In the genomic region with DNA sequence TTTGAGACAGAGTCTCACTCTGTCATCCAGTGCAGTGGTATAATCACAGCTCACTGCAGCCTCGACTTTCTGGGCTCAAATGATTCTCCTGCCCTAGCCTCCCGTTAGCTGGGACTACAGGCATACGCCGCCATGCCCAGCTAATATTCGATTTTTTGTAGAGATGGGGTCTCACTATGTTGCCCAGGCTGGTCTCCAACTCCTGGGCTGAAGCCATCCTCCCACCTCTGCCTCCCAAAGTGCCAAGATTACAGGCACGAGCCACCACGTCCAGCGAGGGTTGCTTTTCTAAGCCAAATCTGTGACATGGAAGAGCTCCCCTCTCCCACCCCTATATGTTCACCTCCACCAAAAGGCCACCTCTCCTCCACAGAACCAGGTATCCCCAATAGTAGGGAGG, we compare ENCODE assay signal across 2 cellular contexts.
A peak's percentile ranks its signal among the peaks of the same experiment; 100 is the strongest.
TF ChIP-seq lines count a peak whose summit lies in the region.

No MANE protein-coding gene starts in this region.

TF ChIP-seq in HEK293, 187 proteins besides CTCF, POLR2A, EP300 and RAD21:
- TF ChIP-seq ZNF121 (tag by site-specific recombination; IDR thresholded peaks at IDR 0.05) (peak; percentile 90), ZNF585B (tag by site-specific recombination; IDR thresholded peaks at IDR 0.05) (no peak)

TF ChIP-seq in GM12878, 131 proteins besides CTCF, POLR2A, EP300 and RAD21:
- TF ChIP-seq, protein P1, sequence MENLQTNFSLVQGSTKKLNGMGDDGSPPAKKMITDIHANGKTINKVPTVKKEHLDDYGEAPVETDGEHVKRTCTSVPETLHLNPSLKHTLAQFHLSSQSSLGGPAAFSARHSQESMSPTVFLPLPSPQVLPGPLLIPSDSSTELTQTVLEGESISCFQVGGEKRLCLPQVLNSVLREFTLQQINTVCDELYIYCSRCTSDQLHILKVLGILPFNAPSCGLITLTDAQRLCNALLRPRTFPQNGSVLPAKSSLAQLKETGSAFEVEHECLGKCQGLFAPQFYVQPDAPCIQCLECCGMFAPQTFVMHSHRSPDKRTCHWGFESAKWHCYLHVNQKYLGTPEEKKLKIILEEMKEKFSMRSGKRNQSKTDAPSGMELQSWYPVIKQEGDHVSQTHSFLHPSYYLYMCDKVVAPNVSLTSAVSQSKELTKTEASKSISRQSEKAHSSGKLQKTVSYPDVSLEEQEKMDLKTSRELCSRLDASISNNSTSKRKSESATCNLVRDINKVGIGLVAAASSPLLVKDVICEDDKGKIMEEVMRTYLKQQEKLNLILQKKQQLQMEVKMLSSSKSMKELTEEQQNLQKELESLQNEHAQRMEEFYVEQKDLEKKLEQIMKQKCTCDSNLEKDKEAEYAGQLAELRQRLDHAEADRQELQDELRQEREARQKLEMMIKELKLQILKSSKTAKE (IDR thresholded peaks at IDR 0.05; ENCODE audit: low read depth, poor library complexity, severe bottlenecking), result no peak
- TF ChIP-seq EZH2 (IDR thresholded peaks at IDR 0.05; ENCODE audit: borderline replicate concordance, control insufficient read depth, low read depth, low read length), result no peak
- no peak for TF ChIP-seq TCF7 (IDR thresholded peaks at IDR 0.05; ENCODE audit: borderline replicate concordance)
- TF ChIP-seq ZNF24 (IDR thresholded peaks at IDR 0.05), result no peak
- no peak for TF ChIP-seq SREBF1 (IDR thresholded peaks at IDR 0.05; ENCODE audit: low read length)
- no peak for TF ChIP-seq SMAD5 (IDR thresholded peaks at IDR 0.05; ENCODE audit: low read depth)
- no peak for TF ChIP-seq REST (IDR thresholded peaks at IDR 0.05; ENCODE audit: low read depth, low read length)
